ENCODE assay signal across 22 cellular contexts in genomic region chr3:127016043-127016343, GRCh38. TPM values are rescaled to one million over a fixed set of nuclear protein-coding genes. Genes with fewer than 3 reads are reported as not detected.
DNase-seq lines count a peak whose midpoint lies in the region; FAIRE-seq and TF ChIP-seq lines count a peak whose summit lies in the region.
"Had no signal": no experiment of that assay in that cellular context is flagged by ENCODE, and none has a peak within 500 bp of the region (broad histone marks: within the 10 kb centered on the region; RNA-seq: fewer than 3 reads in every experiment).

No MANE protein-coding gene starts in this region.

- H4K20me1 ChIP-seq in neural cell (ENCODE audit: insufficient read depth): no peaks in the 10 kb centered on the region

- no peak overlapping the region for H3K4me3 Mint-ChIP-seq in activated CD4-positive, alpha-beta memory T cell treated with anti-CD3 and anti-CD28 coated beads for 36 hours
- H3K4me3 Mint-ChIP-seq in T-helper 2 cell treated with Interferon-gamma antibody and Interleukin-4, amounts not matched to agents 5 μg/mL and 100 μg/mL, for 36 hours: no peak overlapping the region
- H3K4me3 Mint-ChIP-seq: CD14-positive monocyte; CD8-positive, alpha-beta memory T cell had no signal

- no peak for TF ChIP-seq EP300 in neural cell (conservative IDR thresholded peaks at IDR 0.05; ENCODE audit: poor library complexity, severe bottlenecking)

- no peaks in the 10 kb centered on the region for H3K27me3 Mint-ChIP-seq in activated CD4-positive, alpha-beta memory T cell treated with anti-CD3 and anti-CD28 coated beads for 36 hours
- H3K27me3 Mint-ChIP-seq in T-helper 2 cell treated with Interferon-gamma antibody and Interleukin-4, amounts not matched to agents 5 μg/mL and 100 μg/mL, for 36 hours (ENCODE audit: low read depth): no peaks in the 10 kb centered on the region
- H3K27me3 Mint-ChIP-seq: CD8-positive, alpha-beta memory T cell had no signal

- no peak overlapping the region for H3K4me2 ChIP-seq in neural cell (ENCODE audit: low read length)
- H3K4me2 ChIP-seq: A549, PC-9 had no signal

- H3K9me3 Mint-ChIP-seq in activated CD4-positive, alpha-beta memory T cell treated with anti-CD3 and anti-CD28 coated beads for 36 hours: no peaks in the 10 kb centered on the region
- H3K9me3 Mint-ChIP-seq in T-helper 2 cell treated with Interferon-gamma antibody and Interleukin-4, amounts not matched to agents 5 μg/mL and 100 μg/mL, for 36 hours: no peaks in the 10 kb centered on the region
- H3K9me3 Mint-ChIP-seq: CD14-positive monocyte; CD8-positive, alpha-beta memory T cell had no signal

- H2AFZ ChIP-seq in neural cell (ENCODE audit: low read depth, low read length): no peak overlapping the region
- H2AFZ ChIP-seq: PC-9 had no signal

- no peak for FAIRE-seq in frontal cortex (lab: Jason Lieb, UNC)
- FAIRE-seq: A549, GM19239 had no signal

- POLR2A ChIA-PET in activated CD4-positive, alpha-beta memory T cell treated with anti-CD3 and anti-CD28 coated beads for 36 hours (lab: Charles Lee): no interaction called here

- no peak overlapping the region for H3K9ac ChIP-seq in neural cell (ENCODE audit: low read length)

- CTCF ChIA-PET in activated CD4-positive, alpha-beta memory T cell treated with anti-CD3 and anti-CD28 coated beads for 36 hours (lab: Charles Lee): no interaction called here

- DNase-seq in D341Med (ENCODE audit: low spot score) (peak; percentile 69), ascending aorta (ENCODE audit: low spot score in 2 of 2) (peak; percentile 46 to 85), tibial artery (peak in 1 of 2 donors; percentile 83), frontal cortex (ENCODE audit: low spot score in 2 of 2) (no peak)
- no peak for DNase-seq in activated CD4-positive, alpha-beta memory T cell treated with anti-CD3 and anti-CD28 coated beads for 36 hours
- DNase-seq in T-helper 2 cell treated with Interferon-gamma antibody and Interleukin-4, amounts not matched to agents 5 μg/mL and 100 μg/mL, for 36 hours (ENCODE audit: low spot score): no peak
- DNase-seq: AML-193; CD8-positive, alpha-beta memory T cell; DND-41; KBM-7; MG63; NCI-H1930; NCI-H2107; NCI-H524 treated with DMSO at 0.1 percent for 48 hours; NCI-H82; NK-92 treated with Interleukin-12 subunit alpha and Interleukin-12 subunit beta, amount 100 ng/mL, for 24 hours; PC-9 had no signal

- H3K36me3 ChIP-seq in ascending aorta: peaks cover 55 to 60% of the 10 kb centered on the region in 2 donors
- peaks cover 6% of the 10 kb centered on the region for H3K36me3 ChIP-seq in neural cell (ENCODE audit: insufficient read depth, low read length)
- H3K36me3 ChIP-seq in tibial artery: peaks cover 50 to 92% (median 73%) of the 10 kb centered on the region in 3 donors

- no peaks in the 10 kb centered on the region for H3K79me2 ChIP-seq in neural cell (replicated peaks; ENCODE audit: insufficient read depth, low read length)

- H3K4me1 ChIP-seq in ascending aorta (peaks cover 20 to 45% of the 10 kb centered on the region in 2 donors), tibial artery (peaks cover 0 to 44% (median 21%) of the 10 kb centered on the region in 4 donors)

- H3F3A ChIP-seq in neural cell (ENCODE audit: insufficient read depth, low read length, poor library complexity, severe bottlenecking): no peaks in the 10 kb centered on the region

- no peak for TF ChIP-seq RAD21 in neural cell (conservative IDR thresholded peaks at IDR 0.05)

- peaks cover 12% of the 10 kb centered on the region for H3K36me3 Mint-ChIP-seq in activated CD4-positive, alpha-beta memory T cell treated with anti-CD3 and anti-CD28 coated beads for 36 hours
- no peaks in the 10 kb centered on the region for H3K36me3 Mint-ChIP-seq in T-helper 2 cell treated with Interferon-gamma antibody and Interleukin-4, amounts not matched to agents 5 μg/mL and 100 μg/mL, for 36 hours (ENCODE audit: low read depth)
- H3K36me3 Mint-ChIP-seq: CD14-positive monocyte had no signal

- H3K27ac ChIP-seq in ascending aorta: peak overlapping the region; percentile 64 to 76
- peak overlapping the region; percentile 12 for H3K27ac ChIP-seq in neural cell (ENCODE audit: low read length)
- H3K27ac ChIP-seq in tibial artery: peak overlapping the region; percentile 31 to 53
- H3K27ac ChIP-seq: A549, PC-9, SJSA1 had no signal

- no peak overlapping the region for H3K27ac Mint-ChIP-seq in activated CD4-positive, alpha-beta memory T cell treated with anti-CD3 and anti-CD28 coated beads for 36 hours
- no peak overlapping the region for H3K27ac Mint-ChIP-seq in T-helper 2 cell treated with Interferon-gamma antibody and Interleukin-4, amounts not matched to agents 5 μg/mL and 100 μg/mL, for 36 hours
- H3K27ac Mint-ChIP-seq: CD8-positive, alpha-beta memory T cell had no signal

- H3K4me1 Mint-ChIP-seq in activated CD4-positive, alpha-beta memory T cell treated with anti-CD3 and anti-CD28 coated beads for 36 hours (ENCODE audit: low read depth): no peaks in the 10 kb centered on the region
- no peaks in the 10 kb centered on the region for H3K4me1 Mint-ChIP-seq in T-helper 2 cell treated with Interferon-gamma antibody and Interleukin-4, amounts not matched to agents 5 μg/mL and 100 μg/mL, for 36 hours (ENCODE audit: low read depth)
- H3K4me1 Mint-ChIP-seq: CD14-positive monocyte; CD8-positive, alpha-beta memory T cell had no signal

- H3K27me3 ChIP-seq in ascending aorta: no peaks in the 10 kb centered on the region
- no peaks in the 10 kb centered on the region for H3K27me3 ChIP-seq in neural cell (ENCODE audit: insufficient read depth, low read depth, low read length)
- no peaks in the 10 kb centered on the region for H3K27me3 ChIP-seq in tibial artery
- H3K27me3 ChIP-seq: MG63, SJSA1 had no signal

- intact Hi-C loops in ascending aorta (cut with DNase I): no loop called here
- intact Hi-C loops in tibial artery (cut with DNase I; ENCODE audit: low total_unique reads): no loop called here
- intact Hi-C loops in activated CD4-positive, alpha-beta memory T cell treated with anti-CD3 and anti-CD28 coated beads for 36 hours (cut with micrococcal nuclease): no loop called here

- H3K9me3 ChIP-seq in ascending aorta: no peaks in the 10 kb centered on the region
- no peaks in the 10 kb centered on the region for H3K9me3 ChIP-seq in neural cell (ENCODE audit: low read length)
- H3K9me3 ChIP-seq in tibial artery: no peaks in the 10 kb centered on the region
- H3K9me3 ChIP-seq: A549, MG63, SJSA1 had no signal

- H3K9me2 ChIP-seq in neural cell (ENCODE audit: insufficient read depth, low read length): no peaks in the 10 kb centered on the region

- TF ChIP-seq CTCF in ascending aorta (IDR thresholded peaks at IDR 0.05) (no peak), neural cell (IDR thresholded peaks at IDR 0.05; ENCODE audit: poor library complexity, severe bottlenecking) (no peak), tibial artery (IDR thresholded peaks at IDR 0.05) (no peak)

- H3K4me3 ChIP-seq in ascending aorta: no peak overlapping the region
- H3K4me3 ChIP-seq in neural cell (ENCODE audit: low read length): no peak overlapping the region
- no peak overlapping the region for H3K4me3 ChIP-seq in tibial artery
- H3K4me3 ChIP-seq: A549, MG63, PC-9, SJSA1 had no signal

TF ChIP-seq in neural cell, 6 proteins besides CTCF, POLR2A, EP300 and RAD21:
- TF ChIP-seq MXI1 (conservative IDR thresholded peaks at IDR 0.05; ENCODE audit: poor library complexity, severe bottlenecking) (no peak), POLR2AphosphoS5 (IDR thresholded peaks at IDR 0.05) (no peak), REST (IDR thresholded peaks at IDR 0.05; ENCODE audit: borderline replicate concordance) (no peak), TAF1 (IDR thresholded peaks at IDR 0.05; ENCODE audit: low read depth) (no peak), SMC3 (conservative IDR thresholded peaks at IDR 0.05; ENCODE audit: poor library complexity) (no peak), EZH2 (IDR thresholded peaks at IDR 0.05; ENCODE audit: borderline replicate concordance, insufficient read depth, low read length, poor library complexity, severe bottlenecking) (no peak)

RNA-seq across cellular contexts. Expression of gene PLXNA1, which starts 33.1 kb away (rescaled TPM):
- 79.8 TPM for total RNA-seq in ascending aorta
- 65.6 and 86.8 TPM in 2 replicates for polyA plus RNA-seq in neural cell
- 156 and 159 TPM in 2 replicates for polyA minus RNA-seq in neural cell
- total RNA-seq in activated CD4-positive, alpha-beta memory T cell treated with anti-CD3 and anti-CD28 coated beads for 36 hours: 1 to 10 TPM; 8.8 to 9.3 TPM
- total RNA-seq in frontal cortex: 46.9 TPM
- polyA plus RNA-seq: CD14-positive monocyte had no signal

Comparison
In these comparisons a context has a peak if more than half of its experiments do, and no peak if none do; other contexts are left out.
1. DNase-seq: peak in D341Med (single experiment) and ascending aorta (2 of 2); none in activated CD4-positive, alpha-beta memory T cell treated with anti-CD3 and anti-CD28 coated beads for 36 hours (single experiment), T-helper 2 cell treated with Interferon-gamma antibody and Interleukin-4, amounts not matched to agents 5 μg/mL and 100 μg/mL, for 36 hours (single experiment) and frontal cortex (0 of 2).
2. H3K27ac ChIP-seq: peak in every context shown above with its lines; median percentile 70 in ascending aorta; 42 in tibial artery; 12 in neural cell.